13 cellular contexts compared by ENCODE assay signal in genomic region chr17:40481106-40481505, GRCh38. TPM values are rescaled to one million over a fixed set of nuclear protein-coding genes. Genes with fewer than 3 reads are reported as not detected.
DNase-seq lines count a peak whose midpoint lies in the region; ATAC-seq and TF ChIP-seq lines count a peak whose summit lies in the region.
"Had no signal": no experiment of that assay in that cellular context is flagged by ENCODE, and none has a peak within 500 bp of the region (broad histone marks: within the 10 kb centered on the region; RNA-seq: fewer than 3 reads in every experiment).

No MANE protein-coding gene starts in this region.

- peaks cover 74% of the 10 kb centered on the region for H3K4me1 Mint-ChIP-seq in activated CD4-positive, alpha-beta T cell treated with anti-CD3 and anti-CD28 coated beads for 36 hours
- H3K4me1 Mint-ChIP-seq in chondrocyte (ENCODE audit: low read depth), result peaks cover 29% of the 10 kb centered on the region
- H3K4me1 Mint-ChIP-seq in Calu3 (ENCODE audit: low read depth, unreplicated experiment), result peaks cover 30% of the 10 kb centered on the region
- H3K4me1 Mint-ChIP-seq in endodermal cell, result peaks cover 36% of the 10 kb centered on the region

- H3K79me2 ChIP-seq in OCI-LY3 (ENCODE audit: low read length), result no peaks in the 10 kb centered on the region

- no peak for ATAC-seq in activated CD4-positive, alpha-beta T cell treated with anti-CD3 and anti-CD28 coated beads for 36 hours
- no peak for ATAC-seq in left ventricle myocardium superior

- H3K4me1 ChIP-seq in OCI-LY3 (ENCODE audit: low read length) (peaks cover 23% of the 10 kb centered on the region), endodermal cell (ENCODE audit: control insufficient read depth, insufficient read depth, low read length) (peaks cover 14% of the 10 kb centered on the region)

- no peak overlapping the region for H2AFZ ChIP-seq in OCI-LY3 (ENCODE audit: low read depth, low read length)

- no peaks in the 10 kb centered on the region for H3K27me3 Mint-ChIP-seq in activated CD4-positive, alpha-beta T cell treated with anti-CD3 and anti-CD28 coated beads for 36 hours
- H3K27me3 Mint-ChIP-seq in chondrocyte (ENCODE audit: low read depth), result no peaks in the 10 kb centered on the region
- H3K27me3 Mint-ChIP-seq in Calu3 (ENCODE audit: unreplicated experiment), result peaks cover 36% of the 10 kb centered on the region
- H3K27me3 Mint-ChIP-seq in endodermal cell (ENCODE audit: insufficient read depth), result peaks cover 2% of the 10 kb centered on the region

- H4K20me1 ChIP-seq in OCI-LY3 (ENCODE audit: insufficient read depth, low read length), result no peaks in the 10 kb centered on the region

- peak overlapping the region; percentile 96 for H3K27ac Mint-ChIP-seq in activated CD4-positive, alpha-beta T cell treated with anti-CD3 and anti-CD28 coated beads for 36 hours
- H3K27ac Mint-ChIP-seq in chondrocyte (ENCODE audit: unreplicated experiment), result peak overlapping the region; percentile 54
- no peak overlapping the region for H3K27ac Mint-ChIP-seq in Calu3 (ENCODE audit: unreplicated experiment)
- no peak overlapping the region for H3K27ac Mint-ChIP-seq in endodermal cell

- no peaks in the 10 kb centered on the region for H3K9me3 Mint-ChIP-seq in activated CD4-positive, alpha-beta T cell treated with anti-CD3 and anti-CD28 coated beads for 36 hours (ENCODE audit: low read depth)
- no peaks in the 10 kb centered on the region for H3K9me3 Mint-ChIP-seq in chondrocyte (ENCODE audit: low read depth)
- peaks cover 2% of the 10 kb centered on the region for H3K9me3 Mint-ChIP-seq in Calu3 (ENCODE audit: low read depth, unreplicated experiment)
- H3K9me3 Mint-ChIP-seq in endodermal cell, result no peaks in the 10 kb centered on the region

- H3K9ac ChIP-seq in OCI-LY3 (ENCODE audit: low read length) (no peak overlapping the region), endodermal cell (ENCODE audit: extremely low read depth, low read length, poor library complexity, severe bottlenecking) (no peak overlapping the region)

- peak overlapping the region; percentile 16 for H3K4me3 Mint-ChIP-seq in activated CD4-positive, alpha-beta T cell treated with anti-CD3 and anti-CD28 coated beads for 36 hours
- H3K4me3 Mint-ChIP-seq in chondrocyte (ENCODE audit: unreplicated experiment) (no peak overlapping the region), Calu3 (ENCODE audit: low read depth, unreplicated experiment) (no peak overlapping the region), endodermal cell (no peak overlapping the region)

- no TSS peak for BruUV-seq in Calu3 (replicated peaks; lab: Mats Ljungman, UMichigan)

- no peaks in the 10 kb centered on the region for H3K9me3 ChIP-seq in OCI-LY3 (ENCODE audit: insufficient read depth, low read length)
- no peaks in the 10 kb centered on the region for H3K9me3 ChIP-seq in endodermal cell (ENCODE audit: control insufficient read depth, low read length)
- H3K9me3 ChIP-seq: tibial nerve had no signal

- no peak for DNase-seq in activated CD4-positive, alpha-beta T cell treated with anti-CD3 and anti-CD28 coated beads for 36 hours
- DNase-seq in activated CD4-positive, alpha-beta T cell treated with anti-CD3 and anti-CD28 coated beads for 1 hour, result no peak
- DNase-seq in chondrocyte (ENCODE audit: low spot score) (no peak), Calu3 (no peak), left ventricle myocardium superior (no peak), endodermal cell (no peak)
- DNase-seq: NCI-H748 treated with DMSO at 0.1 percent for 48 hours, SHP77 had no signal

- intact Hi-C loops in activated CD4-positive, alpha-beta T cell treated with anti-CD3 and anti-CD28 coated beads for 36 hours (cut with DNase I, micrococcal nuclease), result loop anchor here (2.0 to 5.0 kb wide), 3 partner anchors 39 to 118 kb away; partner anchors contain the start of gene IGFBP4 (in 1 of the 2)
- intact Hi-C loops in Calu3 (cut with micrococcal nuclease; ENCODE audit: unreplicated experiment), result no loop called here
- intact Hi-C loops in left ventricle myocardium superior (cut with micrococcal nuclease), result no loop called here

- CTCF ChIA-PET in activated CD4-positive, alpha-beta T cell treated with anti-CD3 and anti-CD28 coated beads for 36 hours (lab: Charles Lee), result interaction anchor here (0.6 to 3.4 kb wide), 5 partner anchors 10 to 63 kb away, joined by 3 to 27 read pairs (median 4); partner anchors contain the start of gene TOP2A
- CTCF ChIA-PET in Calu3 (lab: Charles Lee), result interaction anchor here (0.8 to 53.1 kb wide), 10 partner anchors 9 to 699 kb away, joined by 3 to 4142 read pairs (median 6); partner anchors contain the start of genes CCR7, IGFBP4 and TNS4

- peak overlapping the region; percentile 54; the same call in 1 of the 2 replicates for H3K4me2 ChIP-seq in OCI-LY3 (ENCODE audit: low read length)

- POLR2A ChIA-PET in activated CD4-positive, alpha-beta T cell treated with anti-CD3 and anti-CD28 coated beads for 36 hours (lab: Charles Lee), result interaction anchor here (0.6 to 2.2 kb wide), 6 partner anchors 51 to 154 kb away, joined by 3 to 8 read pairs (median 4); partner anchors contain the start of gene TOP2A

- 80 to 89% methylated on average over 5 to 7 of the region's 7 CpGs for WGBS in endodermal cell (ENCODE audit: insufficient coverage in 1 of 2, insufficient read length in 1 of 2), 2 experiments

- H3K27ac ChIP-seq in OCI-LY3 (ENCODE audit: low read length) (no peak overlapping the region), skin epidermis (peak overlapping the region in 20 of 21 experiments; percentile 6 to 92 (median 54)), endodermal cell (ENCODE audit: low read depth, low read length) (no peak overlapping the region)
- H3K27ac ChIP-seq: tibial nerve had no signal

- H3K36me3 ChIP-seq in OCI-LY3 (replicated peaks; ENCODE audit: low read depth, low read length) (no peaks in the 10 kb centered on the region), endodermal cell (ENCODE audit: control insufficient read depth, insufficient read depth, low read length) (no peaks in the 10 kb centered on the region)
- H3K36me3 ChIP-seq: tibial nerve had no signal

- H3K4me3 ChIP-seq in OCI-LY3 (ENCODE audit: low read length) (no peak overlapping the region), skin epidermis (no peak overlapping the region), endodermal cell (ENCODE audit: low read length) (no peak overlapping the region)
- H3K4me3 ChIP-seq: tibial nerve had no signal

- no peak for TF ChIP-seq CTCF in OCI-LY3 (IDR thresholded peaks at IDR 0.05; ENCODE audit: low read depth, low read length)
- TF ChIP-seq CTCF in chondrocyte (IDR thresholded peaks at IDR 0.05), result no peak
- TF ChIP-seq CTCF in Calu3 (IDR thresholded peaks at IDR 0.05; ENCODE audit: unreplicated experiment), result no peak
- TF ChIP-seq CTCF in endodermal cell (conservative IDR thresholded peaks at IDR 0.05), result no peak

- H3K36me3 Mint-ChIP-seq in activated CD4-positive, alpha-beta T cell treated with anti-CD3 and anti-CD28 coated beads for 36 hours (ENCODE audit: low read depth), result peaks cover 7% of the 10 kb centered on the region
- no peaks in the 10 kb centered on the region for H3K36me3 Mint-ChIP-seq in chondrocyte (ENCODE audit: low read depth)
- peaks cover 7% of the 10 kb centered on the region for H3K36me3 Mint-ChIP-seq in Calu3 (ENCODE audit: insufficient read depth, unreplicated experiment)
- no peaks in the 10 kb centered on the region for H3K36me3 Mint-ChIP-seq in endodermal cell (ENCODE audit: low read depth)

- peaks cover 11% of the 10 kb centered on the region for H3K27me3 ChIP-seq in OCI-LY3 (ENCODE audit: low read depth, low read length)
- H3K27me3 ChIP-seq in endodermal cell (ENCODE audit: control insufficient read depth, insufficient read depth, low read length, poor library complexity, severe bottlenecking), result no peaks in the 10 kb centered on the region
- H3K27me3 ChIP-seq: tibial nerve had no signal

RNA-seq across cellular contexts. Expression of gene TNS4, which starts 20.3 kb away (rescaled TPM):
- 10 to 100 TPM; 10.8 to 12.8 TPM for total RNA-seq in activated CD4-positive, alpha-beta T cell treated with anti-CD3 and anti-CD28 coated beads for 36 hours
- total RNA-seq in chondrocyte (0.39 TPM in 1 of 3 replicates, not detected in the others), Calu3 (2022) (0.21 and 0.44 TPM in 2 replicates), left ventricle myocardium superior (not detected), endodermal cell (1 to 10 TPM in 1 of 2 donors, under 1 TPM in 1; 0.89 to 2.5 TPM)
- 0.07 TPM for polyA plus RNA-seq in endodermal cell (2013, experiment 1 of 2)
- polyA plus RNA-seq in endodermal cell (2013, experiment 2 of 2), result not detected
- total RNA-seq: cardiac septum had no signal
- polyA plus RNA-seq: liver had no signal

RNA-seq across cellular contexts. Expression of gene IGFBP4, which starts 37.9 kb away (rescaled TPM):
- total RNA-seq in activated CD4-positive, alpha-beta T cell treated with anti-CD3 and anti-CD28 coated beads for 36 hours, result 10 to 100 TPM; 40.2 to 45.6 TPM
- 351 to 496 TPM (median 486 TPM) in 3 replicates for total RNA-seq in chondrocyte
- total RNA-seq in Calu3 (2022), result 33.9 and 39.2 TPM in 2 replicates
- 176 TPM for total RNA-seq in left ventricle myocardium superior
- total RNA-seq in endodermal cell, result 10 to 100 TPM; 58.3 to 69.0 TPM
- polyA plus RNA-seq in endodermal cell (2013, experiment 1 of 2), result 39.9 TPM
- polyA plus RNA-seq in endodermal cell (2013, experiment 2 of 2), result 38.5 TPM

Comparison
In these comparisons a context has a peak if more than half of its experiments do, and no peak if none do; other contexts are left out.
1. H3K27ac Mint-ChIP-seq: peak in activated CD4-positive, alpha-beta T cell treated with anti-CD3 and anti-CD28 coated beads for 36 hours (single experiment) and chondrocyte (single experiment); none in Calu3 (single experiment) and endodermal cell (single experiment).
2. H3K27ac ChIP-seq: peak in skin epidermis (20 of 21); none in OCI-LY3 (single experiment) and endodermal cell (single experiment).
3. intact Hi-C loops: an anchor here in activated CD4-positive, alpha-beta T cell treated with anti-CD3 and anti-CD28 coated beads for 36 hours (2.0 to 5.0 kb wide); none called in Calu3 and left ventricle myocardium superior.